Comparison of ENCODE assay signal across 9 cellular contexts in genomic region chr14:73696466-73697390, GRCh38. TPM values are rescaled to one million over a fixed set of nuclear protein-coding genes. Genes with fewer than 3 reads are reported as not detected.
DNase-seq lines count a peak whose midpoint lies in the region; ATAC-seq, FAIRE-seq and TF ChIP-seq lines count a peak whose summit lies in the region.
"Had no signal": no experiment of that assay in that cellular context is flagged by ENCODE, and none has a peak within 500 bp of the region (broad histone marks: within the 10 kb centered on the region; RNA-seq: fewer than 3 reads in every experiment).

No MANE protein-coding gene starts in this region.

- no peak for TF ChIP-seq POLR2A in NB4 (IDR thresholded peaks at IDR 0.05; ENCODE audit: extremely low read depth, insufficient read length)
- no peak for TF ChIP-seq POLR2A in Peyer's patch (IDR thresholded peaks at IDR 0.05)

- peak; percentile 71 for ATAC-seq in GM21825 (IDR thresholded peaks at IDR 0.05; ENCODE audit: unreplicated experiment)

- DNase-seq in GM18507 (ENCODE audit: extremely low spot score, insufficient read length, low read depth) (no peak), NB4 (ENCODE audit: low read depth) (peak; percentile 20), foreskin fibroblast (peak; percentile 71 to 79), globus pallidus (ENCODE audit: low spot score) (no peak), SJCRH30 (no peak), Peyer's patch (no peak), cerebellar nuclear complex (lab: John Stamatoyannopoulos, UW) (no peak)
- DNase-seq: KBM-7 had no signal

- H3K36me3 ChIP-seq in SJCRH30 (no peaks in the 10 kb centered on the region), Peyer's patch (no peaks in the 10 kb centered on the region)

- H3K9me3 ChIP-seq in SJCRH30 (replicated peaks) (no peaks in the 10 kb centered on the region), Peyer's patch (no peaks in the 10 kb centered on the region)

- H3K27ac ChIP-seq in SJCRH30 = no peak overlapping the region
- H3K27ac ChIP-seq in Peyer's patch = no peak overlapping the region

- peak; percentile 94 for FAIRE-seq in GM18507 (lab: Jason Lieb, UNC)

- no peaks in the 10 kb centered on the region for H3K4me1 ChIP-seq in SJCRH30
- H3K4me1 ChIP-seq in Peyer's patch = no peaks in the 10 kb centered on the region

- no peaks in the 10 kb centered on the region for H3K27me3 ChIP-seq in SJCRH30
- H3K27me3 ChIP-seq in Peyer's patch = no peaks in the 10 kb centered on the region

- H3K4me3 ChIP-seq in NB4 (ENCODE audit: low read depth, low read length) (no peak overlapping the region), foreskin fibroblast (ENCODE audit: low read depth in 1 of 2, low read length in 2 of 2) (no peak overlapping the region), SJCRH30 (no peak overlapping the region), Peyer's patch (no peak overlapping the region)

- no peak for TF ChIP-seq CTCF in NB4 (IDR thresholded peaks at IDR 0.05; ENCODE audit: low read depth, low read length)
- TF ChIP-seq CTCF in foreskin fibroblast (IDR thresholded peaks at IDR 0.05; ENCODE audit: low read depth, low read length) = no peak
- TF ChIP-seq CTCF in Peyer's patch (IDR thresholded peaks at IDR 0.05) = no peak

RNA-seq across cellular contexts. Expression of gene PNMA1, which starts 17.5 kb away (rescaled TPM):
- total RNA-seq in SJCRH30 (2014; rRNA removed; shearing (Covaris generic)) = 11.0 and 11.3 TPM in 2 replicates
- total RNA-seq in Peyer's patch = 10 to 100 TPM in 1 of 4 donors, 1 to 10 TPM in 3; 4.4 to 11.6 (median 7.0) TPM

RNA-seq across cellular contexts. Expression of gene DNAL1, which starts 51.9 kb away (rescaled TPM):
- 10.3 and 14.7 TPM in 2 replicates for total RNA-seq in SJCRH30 (2014; rRNA removed; shearing (Covaris generic))
- total RNA-seq in Peyer's patch = 1 to 10 TPM; 1.7 to 7.6 (median 4.6) TPM

Comparison
In these comparisons a context has a peak if more than half of its experiments do, and no peak if none do; other contexts are left out.
1. DNase-seq: peak in NB4 (single experiment) and foreskin fibroblast (2 of 2); none in GM18507 (single experiment), globus pallidus (single experiment), SJCRH30 (0 of 2), Peyer's patch (0 of 3) and cerebellar nuclear complex (0 of 2).